Comparison of ENCODE assay signal across 13 cellular contexts in the genomic region with DNA sequence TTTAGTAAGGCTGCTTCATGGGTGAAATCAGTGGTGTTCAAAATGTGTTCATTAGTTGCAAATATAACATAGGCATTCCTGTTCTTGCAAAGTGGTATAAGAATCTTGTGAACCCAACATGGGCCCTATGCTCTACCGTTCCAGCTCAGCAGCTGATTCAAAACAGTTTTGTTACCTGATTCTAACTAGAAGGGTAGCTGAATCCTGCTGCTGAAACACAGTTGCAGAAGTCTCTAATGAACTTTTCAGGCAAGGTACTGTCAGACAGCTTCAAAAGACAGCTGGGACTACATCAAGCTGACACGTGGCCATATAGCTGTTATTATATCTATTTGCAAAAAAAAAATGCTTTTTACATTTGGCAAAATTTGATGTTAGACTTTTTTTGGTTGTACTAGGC. TPM values are rescaled to one million over a fixed set of nuclear protein-coding genes. Genes with fewer than 3 reads are reported as not detected.
"Had no signal": no experiment of that assay in that cellular context is flagged by ENCODE, and none has a peak within 500 bp of the region (broad histone marks: within the 10 kb centered on the region; RNA-seq: fewer than 3 reads in every experiment).

No MANE protein-coding gene starts in this region.

- H3K27me3 Mint-ChIP-seq: brain; dendritic cell treated with granulocyte-macrophage colony-stimulating factor and Interleukin-4, amounts not matched to agents 40 ng/mL and 50 ng/mL, for 4 days had no signal

- H3K36me3 ChIP-seq: left ventricle myocardium inferior, pancreas had no signal

- ATAC-seq: pancreas had no signal

- H3K27me3 ChIP-seq: pancreas had no signal

- H3K27ac Mint-ChIP-seq: brain; dendritic cell treated with granulocyte-macrophage colony-stimulating factor and Interleukin-4, amounts not matched to agents 40 ng/mL and 50 ng/mL, for 4 days had no signal

- H3K4me1 ChIP-seq: left ventricle myocardium inferior, pancreas had no signal

- H3K4me1 Mint-ChIP-seq: brain had no signal

- DNase-seq: activated CD4-positive, CD25-positive, alpha-beta regulatory T cell; activated gamma-delta T cell treated with Interleukin-2 at 50 U/mL for 16 hours; activated T-cell treated with anti-CD3 and anti-CD28 coated beads for 4 hours; amniotic stem cell; cerebellar nuclear complex; kidney; left ventricle myocardium inferior; mesenchymal stem cell; pancreas; stimulated activated CD4-positive, alpha-beta T cell treated with anti-CD3 and anti-CD28 coated beads, Interleukin-2, amount 100 ng/mL, for 48 hours had no signal

- H3K27ac ChIP-seq: left ventricle myocardium inferior, pancreas had no signal

- H3K4me3 ChIP-seq: left ventricle myocardium inferior, pancreas had no signal

- H3K36me3 Mint-ChIP-seq: brain had no signal

- H3K4me3 Mint-ChIP-seq: brain; dendritic cell treated with granulocyte-macrophage colony-stimulating factor and Interleukin-4, amounts not matched to agents 40 ng/mL and 50 ng/mL, for 4 days had no signal

RNA-seq across cellular contexts. Expression of gene THEMIS, which starts 22.7 kb away (rescaled TPM):
- total RNA-seq: epithelial cell of proximal tubule had no signal
